ENCODE assay signal across 4 cellular contexts in the genomic region with DNA sequence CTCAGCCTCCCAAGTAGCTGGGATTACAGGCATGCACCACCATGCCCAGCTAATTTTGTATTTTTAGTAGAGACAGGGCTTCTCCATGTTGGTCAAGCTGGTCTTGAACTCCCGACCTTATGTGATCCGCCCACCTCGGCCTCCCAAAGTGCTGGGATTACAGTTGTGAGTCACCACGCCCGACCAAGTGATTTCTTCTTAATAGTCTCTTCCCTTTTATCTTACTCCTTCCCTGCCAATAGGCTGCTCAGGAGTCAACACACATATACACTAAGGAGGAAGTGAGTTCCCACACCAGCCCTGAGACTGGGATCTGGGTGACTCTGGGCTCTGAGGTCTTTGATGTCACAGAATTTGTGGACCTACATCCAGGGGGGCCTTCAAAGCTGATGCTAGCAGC. TPM values are rescaled to one million over a fixed set of nuclear protein-coding genes. Genes with fewer than 3 reads are reported as not detected.
"Had no signal": no experiment of that assay in that cellular context is flagged by ENCODE, and none has a peak within 500 bp of the region (broad histone marks: within the 10 kb centered on the region; RNA-seq: fewer than 3 reads in every experiment).

No MANE protein-coding gene starts in this region.

RNA-seq across cellular contexts. Expression of a gene that starts 37.5 kb away (rescaled TPM):
- total RNA-seq: activated B cell treated with CpG ODN at 0.5 μM for 24 hours; activated T-helper 1 cell treated with anti-CD3 and anti-CD28 coated beads, Interleukin-12 subunit alpha, Interleukin-12 subunit beta, Interleukin-2, Interleukin-4 antibody, amounts not matched to agents 30 ng/mL and 10 ng/mL and 1 ng/mL, durations not matched to agents 14 hours and 24 hours and 36 hours; MCF 10A; Right ventricle myocardium inferior had no signal
